8 cellular contexts compared by ENCODE assay signal in genomic region chr10:43128958-43129706, GRCh38. TPM values are rescaled to one million over a fixed set of nuclear protein-coding genes. Genes with fewer than 3 reads are reported as not detected.
DNase-seq lines count a peak whose midpoint lies in the region; ATAC-seq and TF ChIP-seq lines count a peak whose summit lies in the region.

No MANE protein-coding gene starts in this region.

- no peaks in the 10 kb centered on the region for H3K36me3 ChIP-seq in KMS-11 (ENCODE audit: insufficient read depth)
- H3K36me3 ChIP-seq in mesodermal cell (ENCODE audit: control insufficient read depth, insufficient read depth, low read length), result no peaks in the 10 kb centered on the region
- no peaks in the 10 kb centered on the region for H3K36me3 ChIP-seq in thyroid gland

- no peak for TF ChIP-seq POLR2A in thyroid gland (IDR thresholded peaks at IDR 0.05)

- TF ChIP-seq CTCF in KMS-11 (conservative IDR thresholded peaks at IDR 0.05; ENCODE audit: low read depth, low read length), result no peak
- TF ChIP-seq CTCF in thyroid gland (IDR thresholded peaks at IDR 0.05), result no peak

- no peak overlapping the region for H3K4me3 ChIP-seq in KMS-11 (IDR thresholded peaks at IDR 0.05; ENCODE audit: insufficient read depth, low read depth, low read length)
- no peak overlapping the region for H3K4me3 ChIP-seq in mesodermal cell (ENCODE audit: extremely low read depth, insufficient read depth, low read length, poor library complexity, severe bottlenecking)
- no peak overlapping the region for H3K4me3 ChIP-seq in thyroid gland (replicated peaks in 1 of 3)

- peak; percentile 73 for DNase-seq in amniotic stem cell (lab: John Stamatoyannopoulos, UW)
- DNase-seq in NCI-H128 (lab: John Stamatoyannopoulos, UW; ENCODE audit: unreplicated experiment), result no peak
- no peak for DNase-seq in substantia nigra (lab: John Stamatoyannopoulos, UW)
- DNase-seq in thyroid gland, result no peak

- no peaks in the 10 kb centered on the region for H3K79me2 ChIP-seq in KMS-11 (ENCODE audit: insufficient read depth, low read depth)

- peak; percentile 79 for ATAC-seq in GM18499 (IDR thresholded peaks at IDR 0.05; ENCODE audit: insufficient read depth, unreplicated experiment)
- peak; percentile 81 for ATAC-seq in GM21786 (IDR thresholded peaks at IDR 0.05; ENCODE audit: unreplicated experiment)

- intact Hi-C loops in thyroid gland (cut with DNase I), result no loop called here

- H3K27ac ChIP-seq in KMS-11 (peak overlapping the region; percentile 8; the same call in 1 of the 2 replicates), mesodermal cell (ENCODE audit: low read depth, low read length, severe bottlenecking) (peak overlapping the region; percentile 37), substantia nigra (ENCODE audit: low read depth, low read length, poor library complexity, severe bottlenecking) (no peak overlapping the region), thyroid gland (no peak overlapping the region)

- no peak overlapping the region for H3K9ac ChIP-seq in KMS-11

- peak overlapping the region; percentile 32; the same call in 1 of the 2 replicates for H2AFZ ChIP-seq in KMS-11 (ENCODE audit: low read depth)

- no peaks in the 10 kb centered on the region for H3K27me3 ChIP-seq in KMS-11 (ENCODE audit: insufficient read depth, low read depth)
- H3K27me3 ChIP-seq in thyroid gland, result no peaks in the 10 kb centered on the region

- no peaks in the 10 kb centered on the region for H4K20me1 ChIP-seq in KMS-11 (ENCODE audit: insufficient read depth)

- no peaks in the 10 kb centered on the region for H3K9me3 ChIP-seq in mesodermal cell (ENCODE audit: control insufficient read depth, low read length)
- H3K9me3 ChIP-seq in thyroid gland, result no peaks in the 10 kb centered on the region

- 93 to 100% methylated on average over 3 of the region's 6 CpGs for WGBS in mesodermal cell (ENCODE audit: insufficient coverage in 2 of 2), 2 experiments
- 77 to 79% methylated on average over 6 of the region's 6 CpGs for WGBS in thyroid gland, 2 donors

- H3K4me2 ChIP-seq in KMS-11, result peak overlapping the region; percentile 42

- H3K4me1 ChIP-seq in KMS-11 (ENCODE audit: low read depth, poor library complexity, severe bottlenecking) (peaks cover 17% of the 10 kb centered on the region), mesodermal cell (ENCODE audit: control insufficient read depth, insufficient read depth, low read length, poor library complexity, severe bottlenecking) (peaks cover 22% of the 10 kb centered on the region), thyroid gland (no peaks in the 10 kb centered on the region)

RNA-seq across cellular contexts. Expression of gene CSGALNACT2, which starts 9.1 kb away (rescaled TPM):
- 12.6 TPM for polyA plus RNA-seq in mesodermal cell (2013, experiment 1 of 2)
- 14.3 TPM for polyA plus RNA-seq in mesodermal cell (2013, experiment 2 of 2)
- total RNA-seq in thyroid gland, result 10 to 100 TPM; 14.4 to 24.1 (median 20.0) TPM

RNA-seq across cellular contexts. Expression of gene RET, which starts 52.3 kb away (rescaled TPM):
- polyA plus RNA-seq in mesodermal cell (2013, experiment 1 of 2), result 0.81 TPM
- 0.96 TPM for polyA plus RNA-seq in mesodermal cell (2013, experiment 2 of 2)
- total RNA-seq in thyroid gland, result 1 to 10 TPM in 2 of 4 donors, under 1 TPM in 2; 0.27 to 2.1 (median 0.88) TPM

Comparison
In these comparisons a context has a peak if more than half of its experiments do, and no peak if none do; other contexts are left out.
1. H3K27ac ChIP-seq: peak in KMS-11 (single experiment) and mesodermal cell (single experiment); none in substantia nigra (single experiment) and thyroid gland (0 of 3).